ENCODE assay signal across 8 cellular contexts in genomic region chr2:86225581-86225980, GRCh38. TPM values are rescaled to one million over a fixed set of nuclear protein-coding genes. Genes with fewer than 3 reads are reported as not detected.
DNase-seq lines count a peak whose midpoint lies in the region; ATAC-seq lines count a peak whose summit lies in the region.

No MANE protein-coding gene starts in this region.

- H3K27ac Mint-ChIP-seq in activated CD4-positive, alpha-beta memory T cell treated with anti-CD3 and anti-CD28 coated beads, Interleukin-2, amount 10 ng/mL, durations not matched to agents 7 days and 5 days, result peak overlapping the region; percentile 75

- no peak overlapping the region for H3K4me3 Mint-ChIP-seq in activated CD4-positive, alpha-beta memory T cell treated with anti-CD3 and anti-CD28 coated beads, Interleukin-2, amount 10 ng/mL, durations not matched to agents 7 days and 5 days

- DNase-seq in activated CD4-positive, alpha-beta memory T cell treated with anti-CD3 and anti-CD28 coated beads, Interleukin-2, amount 10 ng/mL, durations not matched to agents 7 days and 5 days, result peak; percentile 73
- peak; percentile 31 for DNase-seq in globus pallidus (ENCODE audit: low spot score)
- peak; percentile 51 to 54 for DNase-seq in stimulated activated CD4-positive, alpha-beta T cell treated with anti-CD3 and anti-CD28 coated beads, Interleukin-2, amount 100 ng/mL, for 24 hours
- no peak for DNase-seq in OCI-M2 (lab: John Stamatoyannopoulos, UW; ENCODE audit: unreplicated experiment)
- no peak for DNase-seq in ecto neural progenitor cell (ENCODE audit: low spot score)
- no peak for DNase-seq in COLO829 (ENCODE audit: low spot score)

- no peaks in the 10 kb centered on the region for H3K9me3 Mint-ChIP-seq in activated CD4-positive, alpha-beta memory T cell treated with anti-CD3 and anti-CD28 coated beads, Interleukin-2, amount 10 ng/mL, durations not matched to agents 7 days and 5 days

- POLR2A ChIA-PET in activated CD4-positive, alpha-beta memory T cell treated with anti-CD3 and anti-CD28 coated beads, Interleukin-2, amount 10 ng/mL, durations not matched to agents 7 days and 5 days (lab: Charles Lee), result interaction anchor here (1.0 to 2.0 kb wide), 3 partner anchors 10 to 216 kb away, joined by 3 to 7 read pairs (median 5); partner anchors contain the start of gene KDM3A

- CTCF ChIA-PET in activated CD4-positive, alpha-beta memory T cell treated with anti-CD3 and anti-CD28 coated beads, Interleukin-2, amount 10 ng/mL, durations not matched to agents 7 days and 5 days (lab: Charles Lee), result interaction anchor here (0.7 to 1.2 kb wide), 4 partner anchors 10 to 215 kb away, joined by 3 to 4 read pairs (median 3); partner anchors contain the start of gene KDM3A

- peaks cover 27% of the 10 kb centered on the region for H3K4me1 Mint-ChIP-seq in activated CD4-positive, alpha-beta memory T cell treated with anti-CD3 and anti-CD28 coated beads, Interleukin-2, amount 10 ng/mL, durations not matched to agents 7 days and 5 days

- ATAC-seq in GM18868 (IDR thresholded peaks at IDR 0.05; ENCODE audit: unreplicated experiment) (peak; percentile 74), HG03354 (IDR thresholded peaks at IDR 0.05; ENCODE audit: poor library complexity, severe bottlenecking, unreplicated experiment) (peak; percentile 71)

- H3K36me3 Mint-ChIP-seq in activated CD4-positive, alpha-beta memory T cell treated with anti-CD3 and anti-CD28 coated beads, Interleukin-2, amount 10 ng/mL, durations not matched to agents 7 days and 5 days (ENCODE audit: low read depth), result no peaks in the 10 kb centered on the region

- H3K27me3 Mint-ChIP-seq in activated CD4-positive, alpha-beta memory T cell treated with anti-CD3 and anti-CD28 coated beads, Interleukin-2, amount 10 ng/mL, durations not matched to agents 7 days and 5 days, result no peaks in the 10 kb centered on the region

RNA-seq across cellular contexts. Expression of gene MRPL35, which starts 26.3 kb away (rescaled TPM):
- total RNA-seq in activated CD4-positive, alpha-beta memory T cell treated with anti-CD3 and anti-CD28 coated beads, Interleukin-2, amount 10 ng/mL, durations not matched to agents 7 days and 5 days, result 10 to 100 TPM; 46.0 to 47.6 TPM

RNA-seq across cellular contexts. Expression of gene IMMT, which starts 30.3 kb away (rescaled TPM):
- 100 to 1,000 TPM; 144 to 147 TPM for total RNA-seq in activated CD4-positive, alpha-beta memory T cell treated with anti-CD3 and anti-CD28 coated beads, Interleukin-2, amount 10 ng/mL, durations not matched to agents 7 days and 5 days

Comparison
In these comparisons a context has a peak if more than half of its experiments do, and no peak if none do; other contexts are left out.
1. DNase-seq: peak in activated CD4-positive, alpha-beta memory T cell treated with anti-CD3 and anti-CD28 coated beads, Interleukin-2, amount 10 ng/mL, durations not matched to agents 7 days and 5 days (single experiment), globus pallidus (single experiment) and stimulated activated CD4-positive, alpha-beta T cell treated with anti-CD3 and anti-CD28 coated beads, Interleukin-2, amount 100 ng/mL, for 24 hours (2 of 2); none in OCI-M2 (single experiment), ecto neural progenitor cell (single experiment) and COLO829 (single experiment).